ENCODE assay signal across 9 cellular contexts in genomic region chr1:201282931-201283829, GRCh38.
DNase-seq lines count a peak whose midpoint lies in the region; ATAC-seq lines count a peak whose summit lies in the region.
"Had no signal": no experiment of that assay in that cellular context is flagged by ENCODE, and none has a peak within 500 bp of the region (broad histone marks: within the 10 kb centered on the region; RNA-seq: fewer than 3 reads in every experiment).

Gene PKP1, plus strand, starts transcription at chr1:201283506. Its CDS starts 197 bp downstream, at chr1:201283703.

- peaks cover 5% of the 10 kb centered on the region for H3K4me1 Mint-ChIP-seq in activated naive CD4-positive, alpha-beta T cell treated with anti-CD3 and anti-CD28 coated beads, Interleukin-2, amount 50 U/mL, for 24 hours

- DNase-seq in HPDE6-E6E7 (ENCODE audit: extremely low spot score) (peak; percentile 80), DMS 273 treated with DMSO at 0.1 percent for 48 hours (lab: John Stamatoyannopoulos, UW) (no peak)
- peak in 2 of 3 experiments; percentile 2 to 8 for DNase-seq in stimulated activated CD4-positive, alpha-beta T cell treated with anti-CD3 and anti-CD28 coated beads, TNF-alpha, amount 100 ng/mL, for 4 hours (ENCODE audit: low read depth in 3 of 3)

- H3K4me1 ChIP-seq in iPS-15b (ENCODE audit: control insufficient read depth, insufficient read depth, low read length) = no peaks in the 10 kb centered on the region

- peak within 1 kb of the TSS; percentile 71 for H3K4me3 Mint-ChIP-seq in activated naive CD4-positive, alpha-beta T cell treated with anti-CD3 and anti-CD28 coated beads, Interleukin-2, amount 50 U/mL, for 24 hours

- peaks cover 21% of the 10 kb centered on the region for H3K27me3 Mint-ChIP-seq in activated naive CD4-positive, alpha-beta T cell treated with anti-CD3 and anti-CD28 coated beads, Interleukin-2, amount 50 U/mL, for 24 hours

- no peaks in the 10 kb centered on the region for H3K9me3 ChIP-seq in iPS-15b (ENCODE audit: control insufficient read depth, insufficient read depth, low read length)

- ATAC-seq in HG03159 (IDR thresholded peaks at IDR 0.05; ENCODE audit: unreplicated experiment) (no peak), GM18873 (IDR thresholded peaks at IDR 0.05; ENCODE audit: low FRiP score, unreplicated experiment) (no peak), HG02885 (IDR thresholded peaks at IDR 0.05; ENCODE audit: poor library complexity, unreplicated experiment) (no peak)

- H3K4me3 ChIP-seq in iPS-15b (ENCODE audit: low read depth, low read length) = peak within 1 kb of the TSS; percentile 37

- H3K36me3 Mint-ChIP-seq in activated naive CD4-positive, alpha-beta T cell treated with anti-CD3 and anti-CD28 coated beads, Interleukin-2, amount 50 U/mL, for 24 hours = no peaks in the 10 kb centered on the region

- H3K9ac ChIP-seq in iPS-15b (ENCODE audit: low read depth, low read length) = no peak within 1 kb of the TSS
- H3K9ac ChIP-seq: KMS-11 had no signal

- H3K36me3 ChIP-seq in iPS-15b (ENCODE audit: control insufficient read depth, insufficient read depth, low read length) = no peaks in the 10 kb centered on the region

- H3K27ac Mint-ChIP-seq in activated naive CD4-positive, alpha-beta T cell treated with anti-CD3 and anti-CD28 coated beads, Interleukin-2, amount 50 U/mL, for 24 hours = no peak within 1 kb of the TSS

- no peaks in the 10 kb centered on the region for H3K9me3 Mint-ChIP-seq in activated naive CD4-positive, alpha-beta T cell treated with anti-CD3 and anti-CD28 coated beads, Interleukin-2, amount 50 U/mL, for 24 hours

- H3K27me3 ChIP-seq in iPS-15b (ENCODE audit: control insufficient read depth, insufficient read depth, low read length) = peaks cover 56% of the 10 kb centered on the region
